1 cellular context compared by ENCODE assay signal in genomic region chr1:56148466-56149193, GRCh38.
TF ChIP-seq lines count a peak whose summit lies in the region.

No MANE protein-coding gene starts in this region.

TF ChIP-seq in WTC11, 78 proteins besides CTCF, POLR2A, EP300 and RAD21 (continued from another document):
- TF ChIP-seq ZNF532 (CRISPR knock-in tag; IDR thresholded peaks at IDR 0.05; ENCODE audit: borderline replicate concordance) (no peak), IRF1 (CRISPR knock-in tag; IDR thresholded peaks at IDR 0.05) (no peak), KAT7 (CRISPR knock-in tag; IDR thresholded peaks at IDR 0.05; ENCODE audit: borderline replicate concordance) (no peak), AFF4 (CRISPR knock-in tag; IDR thresholded peaks at IDR 0.05; ENCODE audit: borderline replicate concordance) (no peak), ZSCAN18 (CRISPR knock-in tag; IDR thresholded peaks at IDR 0.05) (no peak)
TF ChIP-seq in WTC11: peak in this region for 0.
